ENCODE assay signal across 8 cellular contexts in genomic region chr1:206505702-206506375, GRCh38. TPM values are rescaled to one million over a fixed set of nuclear protein-coding genes. Genes with fewer than 3 reads are reported as not detected.
A peak's percentile ranks its signal among the peaks of the same experiment; 100 is the strongest.
DNase-seq lines count a peak whose midpoint lies in the region; ATAC-seq, FAIRE-seq and TF ChIP-seq lines count a peak whose summit lies in the region.

No MANE protein-coding gene starts in this region.

- no peaks in the 10 kb centered on the region; a peak in 1 of 7 replicates for H3K36me3 Mint-ChIP-seq in H9 (ENCODE audit: insufficient read depth in 1 of 3, low read depth in 3 of 3)
- H3K36me3 Mint-ChIP-seq in astrocyte (ENCODE audit: low read depth, unreplicated experiment), result no peaks in the 10 kb centered on the region

- no peak overlapping the region for H3K4ac ChIP-seq in H9 (ENCODE audit: low read depth, low read length)

- no peak overlapping the region for H2BK5ac ChIP-seq in H9 (ENCODE audit: insufficient read length, low read length)

- no peaks in the 10 kb centered on the region for H3K79me2 ChIP-seq in H9 (ENCODE audit: insufficient read depth, low read length)
- H3K79me2 ChIP-seq in astrocyte (ENCODE audit: insufficient read depth, low read length), result no peaks in the 10 kb centered on the region

- H3K4me2 ChIP-seq in BLaER1 treated with 17β-estradiol and CSF1 and Interleukin-3, amounts not matched to agents 10 nM and 100 nM, result peak overlapping the region; percentile 92 to 100 (median 99)
- H3K4me2 ChIP-seq in H9 (ENCODE audit: insufficient read depth, insufficient read length, low read length) (peak overlapping the region; percentile 49), astrocyte (ENCODE audit: low read length) (no peak overlapping the region)

- no peak overlapping the region for H3T11ph ChIP-seq in H9 (ENCODE audit: low read length)

- peaks cover 77 to 98% (median 96%) of the 10 kb centered on the region in 10 experiments for H3K4me1 ChIP-seq in BLaER1 treated with 17β-estradiol and CSF1 and Interleukin-3, amounts not matched to agents 10 nM and 100 nM
- H3K4me1 ChIP-seq in H9 (ENCODE audit: insufficient read depth, low read length) (no peaks in the 10 kb centered on the region; the same call in 1 of the 2 replicates), astrocyte (ENCODE audit: insufficient read depth, low read length) (peaks cover 33% of the 10 kb centered on the region), lung (ENCODE audit: control insufficient read depth in 2 of 2, insufficient read depth in 2 of 2, low read length in 2 of 2) (peaks cover 3 to 12% of the 10 kb centered on the region in 2 donors), vagina (peaks cover 58% of the 10 kb centered on the region), sigmoid colon (peaks cover 0 to 48% (median 22%) of the 10 kb centered on the region in 4 donors)

- intact Hi-C loops in vagina (cut with DNase I), result no loop called here
- intact Hi-C loops in Right ventricle myocardium inferior (cut with DNase I), result no loop called here
- intact Hi-C loops in sigmoid colon (cut with DNase I), result no loop called here

- peak overlapping the region in 2 of 10 experiments; percentile 79 to 81; a peak in 4 of 20 replicates for H3K4me3 ChIP-seq in BLaER1 treated with 17β-estradiol and CSF1 and Interleukin-3, amounts not matched to agents 10 nM and 100 nM
- no peak overlapping the region for H3K4me3 ChIP-seq in astrocyte (ENCODE audit: insufficient read depth, low read depth, low read length)
- no peak overlapping the region for H3K4me3 ChIP-seq in lung
- no peak overlapping the region for H3K4me3 ChIP-seq in vagina
- H3K4me3 ChIP-seq in sigmoid colon, result no peak overlapping the region

- no peak overlapping the region for H2AK5ac ChIP-seq in H9 (ENCODE audit: insufficient read length, low read length)

- ATAC-seq in lung (ENCODE audit: insufficient read depth, low FRiP score) (no peak), Right ventricle myocardium inferior (no peak)

- DNase-seq in H9 (no peak), astrocyte (ENCODE audit: low read depth) (peak; percentile 64), lung (ENCODE audit: low spot score) (no peak), H54 (ENCODE audit: insufficient read length, low spot score) (no peak), vagina (ENCODE audit: extremely low spot score in 2 of 2) (no peak), Right ventricle myocardium inferior (ENCODE audit: missing footprints) (no peak), sigmoid colon (no peak)

- H3K27me3 Mint-ChIP-seq in H9 (ENCODE audit: low read depth) (peaks cover 95% of the 10 kb centered on the region), astrocyte (ENCODE audit: low read depth, unreplicated experiment) (peaks cover 48% of the 10 kb centered on the region)

- H4K91ac ChIP-seq in H9 (ENCODE audit: insufficient read length, low read depth, low read length), result no peak overlapping the region

- no peak overlapping the region for H3K14ac ChIP-seq in H9 (ENCODE audit: insufficient read depth, low read length)

- H3K23me2 ChIP-seq in H9 (ENCODE audit: insufficient read length, low read depth, low read length, poor library complexity, severe bottlenecking), result peaks cover 9% of the 10 kb centered on the region

- no peak overlapping the region for H3K23ac ChIP-seq in H9 (ENCODE audit: insufficient read length, low read depth, low read length)

- WGBS in H9 (ENCODE audit: extremely low coverage, insufficient read length, low lambda C conversion rate), result no CpG with 5 or more reads among the region's 10 CpGs
- WGBS in lung, 2 donors, result 71 to 75% methylated on average over 10 of the region's 10 CpGs
- WGBS in sigmoid colon, 2 donors, result 50 to 65% methylated on average over 10 of the region's 10 CpGs

- peak; percentile 66 for TF ChIP-seq CTCF in H9 (conservative IDR thresholded peaks at IDR 0.05)
- peak; percentile 64 for TF ChIP-seq CTCF in astrocyte (IDR thresholded peaks at IDR 0.05; ENCODE audit: insufficient read depth, low read depth, low read length)
- peak; percentile 5 for TF ChIP-seq CTCF in lung (IDR thresholded peaks at IDR 0.05; ENCODE audit: control extremely low read depth, extremely low read depth)
- TF ChIP-seq CTCF in vagina (IDR thresholded peaks at IDR 0.05), result peak in 1 of 3 experiments; percentile 19
- peak in 1 of 4 experiments; percentile 24 for TF ChIP-seq CTCF in sigmoid colon (IDR thresholded peaks at IDR 0.05)

- no peak overlapping the region for H2BK20ac ChIP-seq in H9 (ENCODE audit: low read depth, low read length, poor library complexity, severe bottlenecking)

- no peak overlapping the region for H2BK120ac ChIP-seq in H9 (ENCODE audit: low read depth, low read length, poor library complexity, severe bottlenecking)

- H3K18ac ChIP-seq in H9 (ENCODE audit: insufficient read length, low read depth, low read length), result no peak overlapping the region

- H3K79me1 ChIP-seq in H9 (ENCODE audit: insufficient read depth, low read depth, low read length, poor library complexity, severe bottlenecking), result no peaks in the 10 kb centered on the region

- H3K56ac ChIP-seq in H9 (ENCODE audit: insufficient read length, low read depth, low read length), result no peak overlapping the region

- H3K27ac ChIP-seq in BLaER1 treated with 17β-estradiol and CSF1 and Interleukin-3, amounts not matched to agents 10 nM and 100 nM, result peak overlapping the region in 2 of 11 experiments; percentile 13 to 26; a peak in 2 of 22 replicates
- H3K27ac ChIP-seq in H9 (ENCODE audit: insufficient read length, low read depth, low read length), result no peak overlapping the region
- no peak overlapping the region for H3K27ac ChIP-seq in astrocyte (ENCODE audit: low read depth, low read length)
- no peak overlapping the region for H3K27ac ChIP-seq in lung (ENCODE audit: low read depth in 1 of 2, low read length in 1 of 2)
- H3K27ac ChIP-seq in vagina, result no peak overlapping the region
- H3K27ac ChIP-seq in sigmoid colon, result no peak overlapping the region

- H3K4me1 Mint-ChIP-seq in H9, result peaks cover 15 to 25% of the 10 kb centered on the region in 2 experiments
- peaks cover 30% of the 10 kb centered on the region for H3K4me1 Mint-ChIP-seq in astrocyte (ENCODE audit: low read depth, unreplicated experiment)

- no peaks in the 10 kb centered on the region for H3K36me3 ChIP-seq in BLaER1 treated with 17β-estradiol and CSF1 and Interleukin-3, amounts not matched to agents 10 nM and 100 nM
- H3K36me3 ChIP-seq in astrocyte (ENCODE audit: insufficient read depth, low read length) (no peaks in the 10 kb centered on the region), lung (ENCODE audit: control insufficient read depth in 2 of 2, insufficient read depth in 2 of 2, low read length in 2 of 2) (no peaks in the 10 kb centered on the region), vagina (no peaks in the 10 kb centered on the region), sigmoid colon (no peaks in the 10 kb centered on the region)

- H2BK15ac ChIP-seq in H9 (ENCODE audit: low read depth, low read length), result no peak overlapping the region

- H3K27ac Mint-ChIP-seq in H9 (no peak overlapping the region), astrocyte (ENCODE audit: unreplicated experiment) (no peak overlapping the region)

- H3K9me3 Mint-ChIP-seq in H9 (no peaks in the 10 kb centered on the region; a peak in 1 of 5 replicates), astrocyte (ENCODE audit: unreplicated experiment) (no peaks in the 10 kb centered on the region)

- no peak overlapping the region for H4K8ac ChIP-seq in H9 (replicated peaks; ENCODE audit: insufficient read length, low read depth, low read length)

- H2AFZ ChIP-seq in H9 (ENCODE audit: low read length) (no peak overlapping the region), astrocyte (ENCODE audit: low read depth, low read length) (no peak overlapping the region)

- no peak overlapping the region for H2BK12ac ChIP-seq in H9 (ENCODE audit: insufficient read length, low read depth, low read length)

- peak overlapping the region; percentile 63 to 79 for H3K4me3 Mint-ChIP-seq in H9
- H3K4me3 Mint-ChIP-seq in astrocyte (ENCODE audit: unreplicated experiment), result peak overlapping the region; percentile 71

- H4K5ac ChIP-seq in H9 (ENCODE audit: insufficient read length, low read depth, low read length), result no peak overlapping the region

- FAIRE-seq in astrocyte (lab: Jason Lieb, UNC), result no peak
- no peak for FAIRE-seq in H54 (lab: Jason Lieb, UNC)

- TF ChIP-seq POLR2A in H54 (IDR thresholded peaks at IDR 0.05; ENCODE audit: low read depth, low read length) (no peak), vagina (IDR thresholded peaks at IDR 0.05) (no peak), sigmoid colon (IDR thresholded peaks at IDR 0.05) (no peak)

- H4K20me1 ChIP-seq in BLaER1 treated with 17β-estradiol and CSF1 and Interleukin-3, amounts not matched to agents 10 nM and 100 nM, result peaks cover 0 to 53% (median 31%) of the 10 kb centered on the region in 11 experiments; a peak in 13 of 22 replicates
- H4K20me1 ChIP-seq in H9 (ENCODE audit: control insufficient read depth, insufficient read depth, insufficient read length) (no peaks in the 10 kb centered on the region), astrocyte (ENCODE audit: insufficient read depth, low read length) (peaks cover 9% of the 10 kb centered on the region)

- peak overlapping the region in 4 of 11 experiments; percentile 11 to 86 (median 21); a peak in 3 of 22 replicates for H3K9ac ChIP-seq in BLaER1 treated with 17β-estradiol and CSF1 and Interleukin-3, amounts not matched to agents 10 nM and 100 nM
- no peak overlapping the region for H3K9ac ChIP-seq in H9 (ENCODE audit: extremely low read depth, insufficient read length, low read length)
- H3K9ac ChIP-seq in astrocyte (ENCODE audit: low read length), result no peak overlapping the region

- no peaks in the 10 kb centered on the region for H3K9me3 ChIP-seq in BLaER1 treated with 17β-estradiol and CSF1 and Interleukin-3, amounts not matched to agents 10 nM and 100 nM (replicated peaks in 1 of 11)
- H3K9me3 ChIP-seq in H9 (ENCODE audit: control insufficient read depth, low read depth, low read length), result no peaks in the 10 kb centered on the region
- H3K9me3 ChIP-seq in astrocyte (ENCODE audit: insufficient read depth, low read depth, low read length), result no peaks in the 10 kb centered on the region
- no peaks in the 10 kb centered on the region for H3K9me3 ChIP-seq in lung (ENCODE audit: control insufficient read depth in 2 of 2, insufficient read depth in 1 of 2, low read length in 1 of 2)
- H3K9me3 ChIP-seq in vagina, result no peaks in the 10 kb centered on the region
- H3K9me3 ChIP-seq in sigmoid colon, result no peaks in the 10 kb centered on the region

- H3K27me3 ChIP-seq in BLaER1 treated with 17β-estradiol and CSF1 and Interleukin-3, amounts not matched to agents 10 nM and 100 nM, result peaks cover 22 to 44% (median 36%) of the 10 kb centered on the region in 11 experiments; a peak in 21 of 22 replicates
- H3K27me3 ChIP-seq in H9 (ENCODE audit: insufficient read depth, low read length) (peaks cover 20% of the 10 kb centered on the region), astrocyte (ENCODE audit: insufficient read depth, low read length) (peaks cover 46% of the 10 kb centered on the region), lung (ENCODE audit: control insufficient read depth, insufficient read depth) (no peaks in the 10 kb centered on the region), vagina (no peaks in the 10 kb centered on the region), sigmoid colon (peaks cover 8 to 19% (median 10%) of the 10 kb centered on the region in 3 donors)

- TF ChIP-seq EP300 in sigmoid colon (IDR thresholded peaks at IDR 0.05), result no peak

RNA-seq across cellular contexts. Expression of gene RASSF5, which starts 1.5 kb away (rescaled TPM):
- 0.50 and 0.81 TPM in 2 replicates for total RNA-seq in H9 (2021)
- 0.43 and 0.53 TPM in 2 replicates for total RNA-seq in astrocyte
- 10 to 100 TPM; 23.7 to 37.7 TPM for total RNA-seq in lung
- polyA plus RNA-seq in lung, result 10 to 100 TPM; 10.3 to 38.2 TPM
- 28.5 TPM for total RNA-seq in vagina
- 5.3 TPM for total RNA-seq in Right ventricle myocardium inferior
- 1 to 10 TPM; 3.6 to 6.9 (median 4.8) TPM for total RNA-seq in sigmoid colon
- 10 to 100 TPM in 1 of 3 donors, 1 to 10 TPM in 2; 2.5 to 25.9 (median 4.2) TPM for polyA plus RNA-seq in sigmoid colon

RNA-seq across cellular contexts. Expression of gene IKBKE, which starts 35.6 kb away (rescaled TPM):
- total RNA-seq in H9 (2021) (5.7 and 6.6 TPM in 2 replicates), astrocyte (15.5 and 17.0 TPM in 2 replicates), lung (10 to 100 TPM in 1 of 2 donors, 1 to 10 TPM in 1; 7.5 to 15.8 TPM), vagina (10.1 TPM), Right ventricle myocardium inferior (0.62 TPM), sigmoid colon (1 to 10 TPM; 1.6 to 3.2 (median 2.7) TPM)
- polyA plus RNA-seq in lung (10 to 100 TPM in 1 of 2 donors, 1 to 10 TPM in 1; 6.1 to 17.1 TPM), sigmoid colon (10 to 100 TPM in 1 of 3 donors, 1 to 10 TPM in 2; 7.2 to 23.2 (median 9.9) TPM)
